ENCODE assay signal across 8 cellular contexts in the genomic region with DNA sequence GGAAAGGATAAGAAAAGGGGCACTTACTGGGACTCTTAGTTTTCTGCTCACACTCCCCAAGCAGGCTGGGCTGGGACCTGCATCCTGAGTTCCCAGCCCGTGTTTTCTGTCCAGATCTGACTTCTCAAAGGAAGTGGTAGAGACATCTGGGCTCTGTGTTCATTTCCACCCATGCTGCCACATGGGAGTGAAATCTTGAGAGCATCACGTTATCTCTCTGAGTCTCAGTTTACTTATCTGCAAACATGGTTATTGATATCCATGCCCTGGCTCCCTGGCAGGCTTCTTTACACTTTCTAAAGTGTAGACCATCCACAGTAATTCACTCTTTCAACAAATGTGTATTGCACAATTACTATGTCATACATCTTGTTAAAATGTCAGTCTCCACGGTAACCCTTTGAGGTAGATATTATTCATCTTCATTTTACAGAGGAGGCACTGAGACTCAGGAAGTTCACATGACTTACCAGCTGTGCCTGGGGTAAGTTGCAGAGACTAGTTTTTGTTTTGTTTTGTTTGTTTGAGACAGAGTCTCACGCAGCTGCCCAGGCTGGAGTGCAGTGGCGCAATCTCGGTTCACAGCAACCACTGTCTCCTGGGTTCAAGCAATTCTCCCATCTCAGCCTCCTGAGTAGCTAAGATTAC. TPM values are rescaled to one million over a fixed set of nuclear protein-coding genes. Genes with fewer than 3 reads are reported as not detected.
DNase-seq lines count a peak whose midpoint lies in the region; ATAC-seq and TF ChIP-seq lines count a peak whose summit lies in the region.

No MANE protein-coding gene starts in this region.

- no peaks in the 10 kb centered on the region for H3K27me3 Mint-ChIP-seq in T-helper 1 cell treated with Interleukin-12 subunit alpha and Interleukin-12 subunit beta and Interleukin-4 antibody, amounts not matched to agents 30 μg/mL and 1 μg/mL, for 36 hours (ENCODE audit: low read depth)

- peak; percentile 38 for ATAC-seq in HG03571 (IDR thresholded peaks at IDR 0.05; ENCODE audit: unreplicated experiment)
- peak; percentile 71 for ATAC-seq in esophagus mucosa
- no peak for ATAC-seq in HG03135 (IDR thresholded peaks at IDR 0.05; ENCODE audit: unreplicated experiment)

- DNase-seq in GM12864 (ENCODE audit: low read depth), result peak; percentile 65
- peak; percentile 72 for DNase-seq in stromal cell of bone marrow (ENCODE audit: low read depth)
- no peak for DNase-seq in retina
- no peak for DNase-seq in OCI-M2 (lab: John Stamatoyannopoulos, UW; ENCODE audit: unreplicated experiment)

- TF ChIP-seq CTCF in GM12864 (IDR thresholded peaks at IDR 0.05; ENCODE audit: low read depth, low read length, missing control alignments), result no peak

- peak overlapping the region; percentile 92 for H3K27ac Mint-ChIP-seq in T-helper 1 cell treated with Interleukin-12 subunit alpha and Interleukin-12 subunit beta and Interleukin-4 antibody, amounts not matched to agents 30 μg/mL and 1 μg/mL, for 36 hours

- no peaks in the 10 kb centered on the region for H3K9me3 Mint-ChIP-seq in T-helper 1 cell treated with Interleukin-12 subunit alpha and Interleukin-12 subunit beta and Interleukin-4 antibody, amounts not matched to agents 30 μg/mL and 1 μg/mL, for 36 hours

- peak overlapping the region; percentile 79 for H3K4me3 Mint-ChIP-seq in T-helper 1 cell treated with Interleukin-12 subunit alpha and Interleukin-12 subunit beta and Interleukin-4 antibody, amounts not matched to agents 30 μg/mL and 1 μg/mL, for 36 hours

- H3K36me3 Mint-ChIP-seq in T-helper 1 cell treated with Interleukin-12 subunit alpha and Interleukin-12 subunit beta and Interleukin-4 antibody, amounts not matched to agents 30 μg/mL and 1 μg/mL, for 36 hours (ENCODE audit: low read depth), result peaks cover 2% of the 10 kb centered on the region

- H3K4me1 Mint-ChIP-seq in T-helper 1 cell treated with Interleukin-12 subunit alpha and Interleukin-12 subunit beta and Interleukin-4 antibody, amounts not matched to agents 30 μg/mL and 1 μg/mL, for 36 hours (ENCODE audit: low read depth), result peaks cover 33% of the 10 kb centered on the region

- no peak overlapping the region for H3K4me3 ChIP-seq in GM12864 (ENCODE audit: low read depth, low read length)

RNA-seq across cellular contexts. Expression of gene ZNF688, which starts 3.4 kb away (rescaled TPM):
- total RNA-seq in esophagus mucosa, result 9.7 TPM

RNA-seq across cellular contexts. Expression of gene ZNF764, which starts 9.9 kb away (rescaled TPM):
- total RNA-seq in esophagus mucosa, result 3.0 TPM

RNA-seq across cellular contexts. Expression of gene ZNF785, which starts 17.4 kb away (rescaled TPM):
- 8.4 TPM for total RNA-seq in esophagus mucosa

RNA-seq across cellular contexts. Expression of gene ZNF747, which starts 33.5 kb away (rescaled TPM):
- 4.7 TPM for total RNA-seq in esophagus mucosa

RNA-seq across cellular contexts. Expression of gene ZNF768, which starts 41.7 kb away (rescaled TPM):
- total RNA-seq in esophagus mucosa, result 11.7 TPM

Comparison
In these comparisons a context has a peak if more than half of its experiments do, and no peak if none do; other contexts are left out.
1. DNase-seq: peak in GM12864 (single experiment) and stromal cell of bone marrow (single experiment); none in retina (single experiment) and OCI-M2 (single experiment).